Comparison of ENCODE assay signal across 8 cellular contexts in the genomic region with DNA sequence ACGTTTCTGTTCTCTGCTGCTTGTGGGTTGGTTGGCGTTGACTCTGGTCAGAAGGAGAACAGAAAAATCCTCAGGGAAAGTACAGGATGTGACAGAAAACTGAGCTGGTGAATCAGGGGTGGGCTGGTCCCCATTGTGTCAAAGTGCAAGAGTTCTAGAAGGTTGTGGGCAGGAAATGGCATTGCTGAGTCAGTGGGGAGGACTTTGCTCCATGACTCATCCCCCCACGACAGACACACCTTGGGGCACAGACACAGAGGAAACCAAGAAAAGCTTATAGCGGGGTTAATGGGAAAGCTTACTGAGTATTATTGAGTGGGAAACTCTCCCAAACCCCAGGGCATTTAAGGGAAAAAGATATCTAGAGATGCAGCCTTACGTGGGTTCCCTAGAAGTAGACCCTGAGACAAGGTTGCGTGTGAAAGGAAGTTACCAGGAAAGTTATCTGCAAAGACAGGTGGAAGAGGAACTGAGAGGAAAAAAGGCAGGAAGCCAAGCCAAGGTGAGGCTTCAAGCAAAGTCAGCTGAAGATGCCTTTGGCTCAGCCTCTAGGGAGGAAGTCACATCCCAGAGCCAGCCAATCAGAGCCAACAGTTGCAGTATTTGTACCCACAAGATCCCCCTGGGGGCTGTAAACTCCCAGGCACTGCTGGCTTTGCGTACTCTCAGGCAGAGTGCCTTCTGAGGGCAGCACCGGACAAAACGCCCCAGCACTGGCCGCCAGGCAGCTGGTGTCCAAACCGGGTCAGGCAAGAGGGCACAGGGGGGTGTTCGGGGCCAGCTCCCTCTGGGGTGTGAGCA.
A peak's percentile ranks its signal among the peaks of the same experiment; 100 is the strongest.
DNase-seq lines count a peak whose midpoint lies in the region; ATAC-seq, FAIRE-seq and TF ChIP-seq lines count a peak whose summit lies in the region.
"Had no signal": no experiment of that assay in that cellular context is flagged by ENCODE, and none has a peak within 500 bp of the region (broad histone marks: within the 10 kb centered on the region; RNA-seq: fewer than 3 reads in every experiment).

No MANE protein-coding gene starts in this region.

- ATAC-seq in GM18909 (IDR thresholded peaks at IDR 0.05; ENCODE audit: poor library complexity, unreplicated experiment), result peak; percentile 78
- peak; percentile 50 for ATAC-seq in HG02973 (IDR thresholded peaks at IDR 0.05; ENCODE audit: unreplicated experiment)
- peak; percentile 41 for ATAC-seq in SK-N-SH treated with all-trans-retinoic acid at 6 μM for 48 hours
- no peak for ATAC-seq in HG02885 (IDR thresholded peaks at IDR 0.05; ENCODE audit: poor library complexity, unreplicated experiment)
- ATAC-seq: body of pancreas had no signal

- 90% methylated on average over 12 of the region's 12 CpGs; no CpG with 5 or more reads in 1 of the 2 experiments for WGBS in H1 (ENCODE audit: extremely low coverage in 1 of 2, insufficient coverage in 1 of 2, insufficient read length in 1 of 2, insufficient replicate concordance in 2 of 2, low coverage in 1 of 2, low lambda C conversion rate in 2 of 2, missing lambda C conversion rate in 1 of 2), 2 experiments

- H3K4ac ChIP-seq in H1 (replicated peaks; ENCODE audit: insufficient read length, low read depth, low read length), result no peak overlapping the region

- no peak overlapping the region for H2BK120ac ChIP-seq in H1 (replicated peaks; ENCODE audit: low read depth, low read length)

- no peak for TF ChIP-seq POLR2A in H1 (IDR thresholded peaks at IDR 0.05; ENCODE audit: control extremely low read depth in 1 of 2, low read depth in 2 of 2, low read length in 2 of 2)

- no peak overlapping the region for H3K18ac ChIP-seq in H1 (ENCODE audit: extremely low read depth, low read length)

- H4K91ac ChIP-seq in H1 (replicated peaks; ENCODE audit: insufficient read length, low read length), result no peak overlapping the region

- TF ChIP-seq CTCF in H1 (IDR thresholded peaks at IDR 0.05; ENCODE audit: control extremely low read depth in 1 of 3, insufficient read depth in 1 of 3, low read depth in 1 of 3, low read length in 3 of 3), result no peak

- H3K27ac ChIP-seq in H1 (ENCODE audit: low read depth, low read length), result no peak overlapping the region
- H3K27ac ChIP-seq: body of pancreas had no signal

- H2AFZ ChIP-seq in H1 (ENCODE audit: low read length), result 0 out of 2 replicates have a peak overlapping the region, but pooled peaks have one; percentile 9

- H3K4me1 ChIP-seq in H1 (replicated peaks in 1 of 4; ENCODE audit: control insufficient read depth in 3 of 4, insufficient read depth in 4 of 4, low read length in 3 of 4), result peaks cover 3 to 9% (median 5%) of the 10 kb centered on the region in 4 experiments; a peak in 5 of 7 replicates
- H3K4me1 ChIP-seq: body of pancreas had no signal

- POLR2A ChIA-PET in H1 (lab: Charles Lee; ENCODE audit: partially characterized antibody), result no interaction called here

- H2BK12ac ChIP-seq in H1 (ENCODE audit: low read depth, low read length), result no peak overlapping the region

- no peak overlapping the region for H3K4me3 ChIP-seq in H1 (ENCODE audit: extremely low read depth in 1 of 4, insufficient read depth in 2 of 4, low read depth in 3 of 4, low read length in 4 of 4)
- H3K4me3 ChIP-seq: body of pancreas had no signal

- H3K79me2 ChIP-seq in H1 (ENCODE audit: control insufficient read depth in 1 of 2, insufficient read depth in 2 of 2, low read length in 2 of 2), result no peaks in the 10 kb centered on the region

- peak overlapping the region; percentile 21; the same call in 1 of the 2 replicates for H2BK15ac ChIP-seq in H1 (ENCODE audit: low read length)

- H3K4me2 ChIP-seq in H1 (ENCODE audit: insufficient read depth in 1 of 2, low read depth in 2 of 2, low read length in 2 of 2), result no peak overlapping the region

- H3K9ac ChIP-seq in H1 (replicated peaks in 1 of 4; ENCODE audit: extremely low read depth in 1 of 4, low read depth in 3 of 4, low read length in 3 of 4), result no peak overlapping the region

- FAIRE-seq in H1 (lab: Jason Lieb, UNC), result no peak

- H3K56ac ChIP-seq in H1 (replicated peaks; ENCODE audit: insufficient read length, low read depth, low read length), result no peak overlapping the region

- 0 out of 4 replicates have a peak, but pooled peaks cover 0 to 2% of the 10 kb centered on the region in 2 experiments for H3K9me3 ChIP-seq in H1 (ENCODE audit: insufficient read depth in 2 of 2, low read depth in 1 of 2, low read length in 1 of 2)
- H3K9me3 ChIP-seq: body of pancreas had no signal

- no peak overlapping the region for H4K5ac ChIP-seq in H1 (ENCODE audit: insufficient read length, low read depth, low read length)

- H3K36me3 ChIP-seq in H1 (ENCODE audit: control insufficient read depth in 2 of 4, insufficient read depth in 4 of 4, low read length in 3 of 4), result no peaks in the 10 kb centered on the region

- no peak overlapping the region for H2BK20ac ChIP-seq in H1 (ENCODE audit: low read length)

- H4K20me1 ChIP-seq in H1 (replicated peaks in 1 of 2; ENCODE audit: control insufficient read depth in 1 of 2, insufficient read depth in 2 of 2, low read length in 2 of 2), result no peaks in the 10 kb centered on the region

- no peak overlapping the region; the same call in 1 of the 2 replicates for H4K8ac ChIP-seq in H1 (ENCODE audit: extremely low read depth, insufficient read depth, low read length)

- no peaks in the 10 kb centered on the region; a peak in 1 of 7 replicates for H3K27me3 ChIP-seq in H1 (replicated peaks in 1 of 4; ENCODE audit: control insufficient read depth in 3 of 4, extremely low read depth in 1 of 4, insufficient read depth in 3 of 4, low read length in 3 of 4)
- H3K27me3 ChIP-seq: body of pancreas had no signal

- TF ChIP-seq EP300 in H1 (IDR thresholded peaks at IDR 0.05; ENCODE audit: borderline replicate concordance in 1 of 2, low read depth in 2 of 2, low read length in 2 of 2), result no peak

- H3K14ac ChIP-seq in H1 (ENCODE audit: insufficient read length), result no peak overlapping the region

- no peak overlapping the region for H3K23ac ChIP-seq in H1 (ENCODE audit: insufficient read length)

- CTCF ChIA-PET in H1 (lab: Charles Lee; ENCODE audit: partially characterized antibody), result interaction anchor here (0.6 to 0.8 kb wide), 5 partner anchors 93 to 278 kb away, joined by 3 read pairs; no protein-coding TSS in a partner anchor

- no peak overlapping the region for H2BK5ac ChIP-seq in H1 (ENCODE audit: low read depth, low read length)

- no peak overlapping the region for H2AK5ac ChIP-seq in H1 (ENCODE audit: low read depth, low read length)

- DNase-seq in H1 (ENCODE audit: low read depth in 1 of 2, low spot score in 2 of 2) (no peak), ecto neural progenitor cell (ENCODE audit: low spot score) (no peak)
- DNase-seq in stimulated activated CD4-positive, alpha-beta T cell treated with anti-CD3 and anti-CD28 coated beads, Interleukin-15, amount 100 ng/mL, for 24 hours, result peak; percentile 81

- H3K79me1 ChIP-seq in H1 (ENCODE audit: low read depth, low read length), result no peaks in the 10 kb centered on the region

- H3K23me2 ChIP-seq in H1 (ENCODE audit: low read depth, low read length), result no peaks in the 10 kb centered on the region

- no peak for TF ChIP-seq RAD21 in H1 (IDR thresholded peaks at IDR 0.05 in 1 of 2, conservative IDR thresholded peaks at IDR 0.05 in 1 of 2; ENCODE audit: low read depth in 2 of 2, low read length in 2 of 2)

TF ChIP-seq in SK-N-SH treated with all-trans-retinoic acid at 6 μM for 48 hours, 23 proteins besides CTCF, POLR2A, EP300 and RAD21 (continues in another document):
- TF ChIP-seq PPARA (CRISPR knock-in tag; IDR thresholded peaks at IDR 0.05; ENCODE audit: borderline replicate concordance) (no peak), CSDC2 (CRISPR knock-in tag; IDR thresholded peaks at IDR 0.05) (no peak)

TF ChIP-seq in H1, 55 proteins besides CTCF, POLR2A, EP300 and RAD21:
- no peak for TF ChIP-seq KDM5A (IDR thresholded peaks at IDR 0.05; ENCODE audit: low read length)
- no peak for TF ChIP-seq CHD1 (IDR thresholded peaks at IDR 0.05; ENCODE audit: low read depth, low read length)
- TF ChIP-seq NANOG (IDR thresholded peaks at IDR 0.05; ENCODE audit: insufficient read depth, low read depth, low read length, poor library complexity, severe bottlenecking), result no peak
- TF ChIP-seq SIX5 (IDR thresholded peaks at IDR 0.05; ENCODE audit: low read depth, low read length), result no peak
- TF ChIP-seq TCF12 (IDR thresholded peaks at IDR 0.05; ENCODE audit: low read depth, low read length), result no peak
- TF ChIP-seq, protein P1, sequence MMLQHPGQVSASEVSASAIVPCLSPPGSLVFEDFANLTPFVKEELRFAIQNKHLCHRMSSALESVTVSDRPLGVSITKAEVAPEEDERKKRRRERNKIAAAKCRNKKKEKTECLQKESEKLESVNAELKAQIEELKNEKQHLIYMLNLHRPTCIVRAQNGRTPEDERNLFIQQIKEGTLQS (IDR thresholded peaks at IDR 0.05; ENCODE audit: insufficient read depth, low read depth, low read length), result no peak
- TF ChIP-seq FOSL1 (IDR thresholded peaks at IDR 0.05; ENCODE audit: insufficient read depth, low read depth, low read length), result no peak
- no peak for TF ChIP-seq MAFK (IDR thresholded peaks at IDR 0.05; ENCODE audit: low read depth, low read length)
- no peak for TF ChIP-seq CBX5 (IDR thresholded peaks at IDR 0.05; ENCODE audit: low read depth, low read length)
- TF ChIP-seq NRF1 (IDR thresholded peaks at IDR 0.05; ENCODE audit: low read depth, low read length), result no peak
- TF ChIP-seq TAF1 (IDR thresholded peaks at IDR 0.05; ENCODE audit: low read depth, low read length), result no peak
- TF ChIP-seq ZNF274 (IDR thresholded peaks at IDR 0.05; ENCODE audit: borderline replicate concordance, extremely low read depth, low read length), result no peak
